24 cellular contexts compared by ENCODE assay signal in genomic region chr5:23412515-23412914, GRCh38.
"Had no signal": no experiment of that assay in that cellular context is flagged by ENCODE, and none has a peak within 500 bp of the region (broad histone marks: within the 10 kb centered on the region; RNA-seq: fewer than 3 reads in every experiment).

No MANE protein-coding gene starts in this region.

- ATAC-seq: left ventricle myocardium superior; lower lobe of right lung; naive thymus-derived CD4-positive, alpha-beta T cell; psoas muscle; right cardiac atrium; stimulated activated naive CD8-positive, alpha-beta T cell treated with anti-CD3 and anti-CD28 coated beads, Interleukin-15, amount 100 ng/mL, for 72 hours; upper lobe of right lung had no signal

- DNase-seq: dermis blood vessel endothelial cell; effector memory CD4-positive, alpha-beta T cell; erythroblast; head of caudate nucleus; left ventricle myocardium superior; lower lobe of right lung; naive thymus-derived CD4-positive, alpha-beta T cell; nephron progenitor cell; occipital lobe; ovary; posterior cingulate gyrus; psoas muscle; right cardiac atrium; stimulated activated CD4-positive, alpha-beta T cell treated with anti-CD3 and anti-CD28 coated beads, Interleukin-15, amount 100 ng/mL, for 24 hours; stimulated activated CD4-positive, alpha-beta T cell treated with anti-CD3 and anti-CD28 coated beads, Interleukin-2, amount 100 ng/mL, for 48 hours; stimulated activated naive CD4-positive, alpha-beta T cell; stimulated activated naive CD8-positive, alpha-beta T cell treated with anti-CD3 and anti-CD28 coated beads, Interleukin-15, amount 100 ng/mL, for 72 hours; transverse colon; upper lobe of right lung; uterus had no signal

- H3K27ac Mint-ChIP-seq: naive thymus-derived CD4-positive, alpha-beta T cell; nephron progenitor cell; stimulated activated naive CD8-positive, alpha-beta T cell treated with anti-CD3 and anti-CD28 coated beads, Interleukin-15, amount 100 ng/mL, for 72 hours had no signal

- H3K4me1 Mint-ChIP-seq: naive thymus-derived CD4-positive, alpha-beta T cell; stimulated activated naive CD8-positive, alpha-beta T cell treated with anti-CD3 and anti-CD28 coated beads, Interleukin-15, amount 100 ng/mL, for 72 hours had no signal

- H3K27ac ChIP-seq: coronary artery, lower lobe of right lung, ovary, psoas muscle, skin epidermis, suprapubic skin, transverse colon, upper lobe of right lung, uterus had no signal

- H3K9me3 ChIP-seq: lower lobe of right lung, ovary, psoas muscle, suprapubic skin, upper lobe of right lung, uterus had no signal

- H3K4me3 Mint-ChIP-seq: mesothelial cell of epicardium; naive thymus-derived CD4-positive, alpha-beta T cell; nephron progenitor cell; stimulated activated naive CD8-positive, alpha-beta T cell treated with anti-CD3 and anti-CD28 coated beads, Interleukin-15, amount 100 ng/mL, for 72 hours had no signal

- H3K9me3 Mint-ChIP-seq: mesothelial cell of epicardium, nephron progenitor cell had no signal

- H3K4me1 ChIP-seq: lower lobe of right lung, psoas muscle, suprapubic skin, transverse colon, upper lobe of right lung, uterus had no signal

- H3K27me3 ChIP-seq: ovary, suprapubic skin, transverse colon, upper lobe of right lung, uterus had no signal

- H3K4me3 ChIP-seq: coronary artery, lower lobe of right lung, ovary, psoas muscle, skin epidermis, suprapubic skin, transverse colon, upper lobe of right lung, uterus had no signal

- H3K36me3 Mint-ChIP-seq: mesothelial cell of epicardium; naive thymus-derived CD4-positive, alpha-beta T cell had no signal

- H3K36me3 ChIP-seq: lower lobe of right lung, ovary, suprapubic skin, transverse colon, upper lobe of right lung, uterus had no signal

- H3K27me3 Mint-ChIP-seq: naive thymus-derived CD4-positive, alpha-beta T cell; stimulated activated naive CD8-positive, alpha-beta T cell treated with anti-CD3 and anti-CD28 coated beads, Interleukin-15, amount 100 ng/mL, for 72 hours had no signal
